ENCODE assay signal across 8 cellular contexts in genomic region chr7:90210925-90211324, GRCh38. TPM values are rescaled to one million over a fixed set of nuclear protein-coding genes. Genes with fewer than 3 reads are reported as not detected.
DNase-seq lines count a peak whose midpoint lies in the region; ATAC-seq and TF ChIP-seq lines count a peak whose summit lies in the region.

No MANE protein-coding gene starts in this region.

- POLR2A ChIA-PET in CD8-positive, alpha-beta T cell (lab: Charles Lee), result no interaction called here
- POLR2A ChIA-PET in PC-9 (lab: Charles Lee; ENCODE audit: unreplicated experiment), result interaction anchor here (0.6 to 0.8 kb wide), 2 partner anchors 23 to 32 kb away, joined by 5 to 6 read pairs; no protein-coding TSS in a partner anchor

- H3K79me2 ChIP-seq in PC-9 (ENCODE audit: low read depth), result no peaks in the 10 kb centered on the region

- H4K8ac ChIP-seq in neuronal stem cell (ENCODE audit: low read depth, low read length), result no peak overlapping the region

- no peak overlapping the region for H2AK5ac ChIP-seq in neuronal stem cell (ENCODE audit: low read depth, low read length)

- no peaks in the 10 kb centered on the region for H3F3A ChIP-seq in PC-9 (ENCODE audit: insufficient read depth, low read depth)

- H2BK120ac ChIP-seq in neuronal stem cell (ENCODE audit: low read depth, low read length), result no peak overlapping the region

- H3K4ac ChIP-seq in neuronal stem cell (ENCODE audit: low read length), result no peak overlapping the region

- H2BK5ac ChIP-seq in neuronal stem cell (ENCODE audit: low read length), result no peak overlapping the region

- H3K27me3 ChIP-seq in CD8-positive, alpha-beta T cell (ENCODE audit: insufficient read depth, low read length), result peaks cover 6% of the 10 kb centered on the region
- H3K27me3 ChIP-seq in PC-9 (ENCODE audit: insufficient read depth, low read depth), result no peaks in the 10 kb centered on the region
- peaks cover 0 to 8% (median 0%) of the 10 kb centered on the region in 4 donors for H3K27me3 ChIP-seq in esophagus muscularis mucosa
- H3K27me3 ChIP-seq in neuronal stem cell (ENCODE audit: control insufficient read depth in 3 of 3, insufficient read depth in 3 of 3, low read depth in 1 of 3, low read length in 3 of 3), result peaks cover 0 to 49% (median 9%) of the 10 kb centered on the region in 3 experiments

- H3K23ac ChIP-seq in neuronal stem cell (ENCODE audit: low read depth, low read length, poor library complexity), result no peak overlapping the region

- WGBS in esophagus muscularis mucosa, result 28% methylated on average over 11 of the region's 11 CpGs
- WGBS in neuronal stem cell (ENCODE audit: extremely low coverage in 2 of 2, insufficient read length in 2 of 2, insufficient replicate concordance in 1 of 2), 2 donors, result no CpG with 5 or more reads among the region's 11 CpGs

- H4K91ac ChIP-seq in neuronal stem cell (ENCODE audit: low read depth, low read length, poor library complexity), result no peak overlapping the region

- no peak overlapping the region for H3K27ac Mint-ChIP-seq in CD8-positive, alpha-beta T cell

- no peak for DNase-seq in CD8-positive, alpha-beta T cell
- peak in 1 of 2 experiments; percentile 9 for DNase-seq in PC-9
- DNase-seq in esophagus muscularis mucosa (ENCODE audit: extremely low spot score), result no peak
- no peak for DNase-seq in neuronal stem cell (ENCODE audit: low spot score)
- no peak for DNase-seq in SW 1271 (lab: John Stamatoyannopoulos, UW)
- DNase-seq in GF-D8 (lab: John Stamatoyannopoulos, UW), result no peak
- no peak for DNase-seq in NCI-H2196 treated with DMSO at 0.1 percent for 48 hours (lab: John Stamatoyannopoulos, UW; ENCODE audit: unreplicated experiment)
- no peak for DNase-seq in NCI-H2081 treated with DMSO at 0.1 percent for 48 hours (lab: John Stamatoyannopoulos, UW)

- ATAC-seq in CD8-positive, alpha-beta T cell, result no peak

- H3K36me3 ChIP-seq in CD8-positive, alpha-beta T cell (ENCODE audit: insufficient read depth, low read length), result no peaks in the 10 kb centered on the region
- H3K36me3 ChIP-seq in PC-9 (ENCODE audit: low read depth) (no peaks in the 10 kb centered on the region), esophagus muscularis mucosa (no peaks in the 10 kb centered on the region), neuronal stem cell (replicated peaks in 1 of 2; ENCODE audit: control insufficient read depth in 2 of 2, insufficient read depth in 2 of 2, low read length in 2 of 2) (no peaks in the 10 kb centered on the region)

- no peak overlapping the region for H3K18ac ChIP-seq in neuronal stem cell (ENCODE audit: low read length)

- H3K4me2 ChIP-seq in PC-9 (peak overlapping the region; percentile 97), neuronal stem cell (ENCODE audit: insufficient read depth, low read length, poor library complexity, severe bottlenecking) (peak overlapping the region; percentile 70)

- peaks cover 20% of the 10 kb centered on the region for H3K27me3 Mint-ChIP-seq in CD8-positive, alpha-beta T cell (ENCODE audit: low read depth)

- no peak overlapping the region for H2BK12ac ChIP-seq in neuronal stem cell (ENCODE audit: low read length)

- no peaks in the 10 kb centered on the region for H3K9me2 ChIP-seq in PC-9 (ENCODE audit: insufficient read depth)

- no peaks in the 10 kb centered on the region for H3K9me3 ChIP-seq in CD8-positive, alpha-beta T cell (ENCODE audit: low read length)
- H3K9me3 ChIP-seq in PC-9 (ENCODE audit: insufficient read depth, low read depth), result no peaks in the 10 kb centered on the region
- no peaks in the 10 kb centered on the region for H3K9me3 ChIP-seq in esophagus muscularis mucosa
- H3K9me3 ChIP-seq in neuronal stem cell (replicated peaks in 1 of 2; ENCODE audit: control insufficient read depth in 2 of 2, insufficient read depth in 1 of 2, low read depth in 1 of 2, low read length in 2 of 2), result no peaks in the 10 kb centered on the region

- no peak overlapping the region for H2BK15ac ChIP-seq in neuronal stem cell (ENCODE audit: low read length)

- H3K14ac ChIP-seq in neuronal stem cell (ENCODE audit: low read length), result no peak overlapping the region

- no peak for TF ChIP-seq CTCF in CD8-positive, alpha-beta T cell (IDR thresholded peaks at IDR 0.05)
- TF ChIP-seq CTCF in PC-9 (conservative IDR thresholded peaks at IDR 0.05), result no peak
- no peak for TF ChIP-seq CTCF in esophagus muscularis mucosa (IDR thresholded peaks at IDR 0.05)

- H3K9me3 Mint-ChIP-seq in CD8-positive, alpha-beta T cell, result no peaks in the 10 kb centered on the region

- H3K4me3 ChIP-seq in CD8-positive, alpha-beta T cell (ENCODE audit: low read depth, low read length), result no peak overlapping the region
- peak overlapping the region; percentile 94 for H3K4me3 ChIP-seq in PC-9
- peak overlapping the region; percentile 77 to 84 (median 79) for H3K4me3 ChIP-seq in esophagus muscularis mucosa
- peak overlapping the region; percentile 50 to 85 for H3K4me3 ChIP-seq in neuronal stem cell (ENCODE audit: low read length in 2 of 2)

- H3K79me1 ChIP-seq in neuronal stem cell (ENCODE audit: low read depth, low read length), result no peaks in the 10 kb centered on the region

- no peak overlapping the region for H3K27ac ChIP-seq in CD8-positive, alpha-beta T cell (ENCODE audit: low read depth, low read length)
- H3K27ac ChIP-seq in PC-9 (no peak overlapping the region), esophagus muscularis mucosa (replicated peaks in 1 of 4) (peak overlapping the region; percentile 87 to 91 (median 88)), neuronal stem cell (replicated peaks; ENCODE audit: low read length) (no peak overlapping the region)

- no peaks in the 10 kb centered on the region for H3K36me3 Mint-ChIP-seq in CD8-positive, alpha-beta T cell

- intact Hi-C loops in CD8-positive, alpha-beta T cell (cut with DNase I, micrococcal nuclease), result no loop called here
- intact Hi-C loops in PC-9 (cut with micrococcal nuclease; ENCODE audit: unreplicated experiment) (loop anchor here (1.0 to 2.0 kb wide), 3 partner anchors 30 to 57 kb away; partner anchors contain the start of genes CFAP69 and STEAP1), esophagus muscularis mucosa (cut with DNase I) (loop anchor here (5.0 kb wide), 2 partner anchors 36 to 54 kb away; partner anchors contain the start of gene CFAP69)

- H3K9ac ChIP-seq in neuronal stem cell (ENCODE audit: low read depth, low read length, poor library complexity), result no peak overlapping the region

- H3K4me1 Mint-ChIP-seq in CD8-positive, alpha-beta T cell (ENCODE audit: low read depth), result peaks cover 8% of the 10 kb centered on the region

- H3K4me1 ChIP-seq in CD8-positive, alpha-beta T cell (ENCODE audit: insufficient read depth, low read length), result no peaks in the 10 kb centered on the region
- H3K4me1 ChIP-seq in PC-9 (replicated peaks; ENCODE audit: insufficient read depth) (peaks cover 9% of the 10 kb centered on the region), esophagus muscularis mucosa (peaks cover 0 to 29% (median 19%) of the 10 kb centered on the region in 4 donors), neuronal stem cell (ENCODE audit: control insufficient read depth in 2 of 2, insufficient read depth in 1 of 2, low read depth in 1 of 2, low read length in 2 of 2) (peaks cover 2 to 5% of the 10 kb centered on the region in 2 donors)

- H2AFZ ChIP-seq in PC-9 (peak overlapping the region; percentile 98), neuronal stem cell (ENCODE audit: low read length) (peak overlapping the region; percentile 99)

- H3K4me3 Mint-ChIP-seq in CD8-positive, alpha-beta T cell, result peak overlapping the region; percentile 8

- TF ChIP-seq POLR2A in esophagus muscularis mucosa (IDR thresholded peaks at IDR 0.05; ENCODE audit: low read depth), result no peak

- TF ChIP-seq EP300 in esophagus muscularis mucosa (IDR thresholded peaks at IDR 0.05), result no peak

- TSS peak; percentile 98 for BruUV-seq in PC-9 (replicated peaks; lab: Mats Ljungman, UMichigan)

- CTCF ChIA-PET in CD8-positive, alpha-beta T cell (lab: Charles Lee), result interaction anchor here (0.6 kb wide), 1 partner anchor 205 kb away, joined by 3 read pairs; no protein-coding TSS in a partner anchor
- CTCF ChIA-PET in PC-9 (lab: Charles Lee), result interaction anchor here (0.7 to 1.3 kb wide), 6 partner anchors 23 to 217 kb away, joined by 3 to 20 read pairs (median 4); partner anchors contain the start of gene STEAP1

- H4K20me1 ChIP-seq in PC-9 (ENCODE audit: insufficient read depth), result no peaks in the 10 kb centered on the region

RNA-seq across cellular contexts. Expression of gene STEAP2, which starts 0.6 kb away (rescaled TPM):
- not detected for total RNA-seq in CD8-positive, alpha-beta T cell
- 10.1 and 10.4 TPM in 2 replicates for total RNA-seq in PC-9 (2021)
- total RNA-seq in esophagus muscularis mucosa, result 10 to 100 TPM; 16.1 to 22.5 (median 19.3) TPM
- 1.2 TPM for polyA plus RNA-seq in neuronal stem cell (2013, experiment 1 of 2)
- polyA plus RNA-seq in neuronal stem cell (2013, experiment 2 of 2), result 1.3 TPM

RNA-seq across cellular contexts. Expression of gene CFAP69, which starts 34.0 kb away (rescaled TPM):
- not detected for total RNA-seq in CD8-positive, alpha-beta T cell
- total RNA-seq in PC-9 (2021) (15.0 and 18.5 TPM in 2 replicates), esophagus muscularis mucosa (1 to 10 TPM; 3.0 to 8.6 (median 7.5) TPM)
- 2.5 TPM for polyA plus RNA-seq in neuronal stem cell (2013, experiment 1 of 2)
- polyA plus RNA-seq in neuronal stem cell (2013, experiment 2 of 2), result 3.4 TPM

RNA-seq across cellular contexts. Expression of gene STEAP1, which starts 56.7 kb away (rescaled TPM):
- total RNA-seq in CD8-positive, alpha-beta T cell, result not detected
- total RNA-seq in PC-9 (2021) (6.3 and 6.5 TPM in 2 replicates), esophagus muscularis mucosa (10 to 100 TPM in 1 of 4 donors, 1 to 10 TPM in 3; 2.9 to 14.6 (median 8.8) TPM)
- 2.0 TPM for polyA plus RNA-seq in neuronal stem cell (2013, experiment 1 of 2)
- polyA plus RNA-seq in neuronal stem cell (2013, experiment 2 of 2), result 1.9 TPM

Comparison
In these comparisons a context has a peak if more than half of its experiments do, and no peak if none do; other contexts are left out.
1. H3K27ac ChIP-seq: peak in esophagus muscularis mucosa (4 of 4); none in CD8-positive, alpha-beta T cell (single experiment), PC-9 (single experiment) and neuronal stem cell (single experiment).
2. RNA of gene STEAP2, which starts 0.6 kb away (total RNA-seq): 16.1 to 22.5 TPM in esophagus muscularis mucosa and 10.1 to 10.4 TPM in PC-9; not detected in CD8-positive, alpha-beta T cell; every median in the first group is over 10 times any median in the second.
3. intact Hi-C loops: an anchor here in PC-9 (1.0 to 2.0 kb wide) and esophagus muscularis mucosa (5.0 kb wide); none called in CD8-positive, alpha-beta T cell.